Comparison of ENCODE assay signal across 23 cellular contexts in the genomic region with DNA sequence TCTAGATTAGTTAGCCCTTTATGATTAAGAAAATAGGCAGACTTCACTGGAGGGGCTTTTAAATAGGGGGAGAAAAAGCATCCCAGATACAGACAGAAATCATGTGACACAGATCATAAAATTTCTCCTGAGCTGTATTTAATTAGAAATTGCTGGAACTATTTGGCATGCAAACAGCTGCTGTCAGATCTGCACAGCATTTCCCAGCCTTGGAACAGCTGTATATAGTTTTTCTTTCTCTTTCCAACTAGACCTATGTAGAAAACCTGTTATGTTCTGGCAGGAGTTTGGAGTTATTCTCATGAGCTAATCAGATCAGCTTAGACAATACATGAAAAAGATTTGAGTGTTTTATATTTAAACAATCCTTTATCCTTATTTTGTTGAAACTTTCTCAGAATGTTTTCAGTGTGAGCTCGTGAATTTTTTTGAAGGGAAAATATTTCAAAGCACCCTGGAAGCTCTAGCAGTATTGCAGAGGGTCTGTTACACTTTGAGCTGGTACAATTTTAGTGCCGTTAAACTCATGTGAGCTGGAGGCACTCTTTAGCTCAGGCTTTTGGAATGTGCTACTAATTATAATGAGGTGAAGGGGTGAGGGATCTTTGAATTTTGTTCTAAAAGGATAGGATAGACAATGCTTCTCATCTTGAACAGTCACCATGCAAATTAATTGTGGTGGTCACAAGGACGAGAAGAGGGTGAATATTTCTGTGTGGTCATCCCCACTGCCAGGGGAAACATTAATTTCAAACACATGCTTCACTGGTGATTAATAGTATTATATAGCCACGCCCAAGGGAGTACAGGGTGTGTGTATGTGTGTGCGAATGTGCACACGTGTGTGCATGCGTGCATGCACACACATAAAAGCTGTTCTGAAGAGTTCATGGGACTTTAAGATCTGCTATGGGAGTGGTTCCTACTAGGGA.
DNase-seq lines count a peak whose midpoint lies in the region; ATAC-seq, FAIRE-seq and TF ChIP-seq lines count a peak whose summit lies in the region.
"Had no signal": no experiment of that assay in that cellular context is flagged by ENCODE, and none has a peak within 500 bp of the region (broad histone marks: within the 10 kb centered on the region; RNA-seq: fewer than 3 reads in every experiment).

No MANE protein-coding gene starts in this region.

- peaks cover 0 to 26% of the 10 kb centered on the region in 2 donors for H3K4me1 ChIP-seq in ascending aorta
- H3K4me1 ChIP-seq in transverse colon: peaks cover 0 to 3% (median 0%) of the 10 kb centered on the region in 4 donors
- no peaks in the 10 kb centered on the region for H3K4me1 ChIP-seq in small intestine (ENCODE audit: control insufficient read depth in 2 of 2, insufficient read depth in 1 of 2, low read depth in 1 of 2, low read length in 1 of 2)
- H3K4me1 ChIP-seq: HAP-1, SJSA1 had no signal

- no peak for TF ChIP-seq CTCF in ascending aorta (IDR thresholded peaks at IDR 0.05)
- TF ChIP-seq CTCF in fibroblast of villous mesenchyme (IDR thresholded peaks at IDR 0.05; ENCODE audit: insufficient read depth, low read depth, low read length): no peak
- TF ChIP-seq CTCF in mesothelial cell of epicardium (IDR thresholded peaks at IDR 0.05; ENCODE audit: unreplicated experiment): no peak
- no peak for TF ChIP-seq CTCF in transverse colon (IDR thresholded peaks at IDR 0.05)

- intact Hi-C loops in ascending aorta (cut with DNase I): loop anchor here (10.0 kb wide), 1 partner anchor 364 kb away; no protein-coding TSS in a partner anchor
- intact Hi-C loops in transverse colon (cut with DNase I; ENCODE audit: low total_unique reads): no loop called here

- no peaks in the 10 kb centered on the region for H3K27me3 ChIP-seq in ascending aorta
- no peaks in the 10 kb centered on the region for H3K27me3 ChIP-seq in transverse colon
- no peaks in the 10 kb centered on the region for H3K27me3 ChIP-seq in small intestine (ENCODE audit: control insufficient read depth in 2 of 2, insufficient read depth in 2 of 2, low read length in 2 of 2)
- H3K27me3 ChIP-seq: brain microvascular endothelial cell, SJSA1, upper lobe of left lung had no signal

- no peaks in the 10 kb centered on the region for H3K9me3 Mint-ChIP-seq in mesothelial cell of epicardium
- H3K9me3 Mint-ChIP-seq: activated CD4-positive, alpha-beta T cell treated with anti-CD3 and anti-CD28 coated beads, Interleukin-2, amount 10 ng/mL, durations not matched to agents 7 days and 5 days had no signal

- peak overlapping the region; percentile 32 to 64 for H3K27ac ChIP-seq in ascending aorta
- peak overlapping the region; percentile 43 to 68 (median 56) for H3K27ac ChIP-seq in transverse colon
- no peak overlapping the region for H3K27ac ChIP-seq in small intestine (ENCODE audit: low read depth in 1 of 2, low read length in 1 of 2)
- H3K27ac ChIP-seq: brain microvascular endothelial cell, SJSA1, upper lobe of left lung had no signal

- in situ Hi-C loops in transverse colon (cut with MboI; ENCODE audit: low pct_ligation_motif_present in 1 of 4, low pct_unique_long_range_greater_than_20kb in 1 of 4, low sequenced_read_pairs in 3 of 4): no loop called here

- H3K4me1 Mint-ChIP-seq in mesothelial cell of epicardium: peaks cover 20% of the 10 kb centered on the region
- H3K4me1 Mint-ChIP-seq: activated CD4-positive, alpha-beta T cell treated with anti-CD3 and anti-CD28 coated beads, Interleukin-2, amount 10 ng/mL, durations not matched to agents 7 days and 5 days; activated naive CD8-positive, alpha-beta T cell treated with anti-CD3 and anti-CD28 coated beads for 36 hours; memory B cell; T-helper 17 cell had no signal

- no peak for TF ChIP-seq EP300 in transverse colon (IDR thresholded peaks at IDR 0.05; ENCODE audit: low read depth)

- H3K27me3 Mint-ChIP-seq in mesothelial cell of epicardium (ENCODE audit: low read depth): peaks cover under 1% of the 10 kb centered on the region
- H3K27me3 Mint-ChIP-seq: activated CD4-positive, alpha-beta T cell treated with anti-CD3 and anti-CD28 coated beads, Interleukin-2, amount 10 ng/mL, durations not matched to agents 7 days and 5 days; activated naive CD8-positive, alpha-beta T cell treated with anti-CD3 and anti-CD28 coated beads for 36 hours; memory B cell; T-helper 17 cell had no signal

- peak overlapping the region; percentile 32 for H3K4me3 Mint-ChIP-seq in mesothelial cell of epicardium
- H3K4me3 Mint-ChIP-seq: activated CD4-positive, alpha-beta T cell treated with anti-CD3 and anti-CD28 coated beads, Interleukin-2, amount 10 ng/mL, durations not matched to agents 7 days and 5 days; activated naive CD8-positive, alpha-beta T cell treated with anti-CD3 and anti-CD28 coated beads for 36 hours; memory B cell; T-helper 17 cell had no signal

- WGBS in transverse colon (ENCODE audit: low coverage in 1 of 2), 2 donors: 20 to 50% methylated on average over 2 to 7 of the region's 7 CpGs
- WGBS in small intestine, 3 donors: 62 to 66% (median 63%) methylated on average over 7 of the region's 7 CpGs

- ATAC-seq in HG02970 (IDR thresholded peaks at IDR 0.05; ENCODE audit: low FRiP score, unreplicated experiment): no peak
- ATAC-seq: PC-3; stimulated activated naive CD8-positive, alpha-beta T cell treated with anti-CD3 and anti-CD28 coated beads, Interleukin-15, Interleukin-2, amounts not matched to agents 100 U/mL and 50 U/mL, for 24 hours; T-helper 17 cell had no signal

- no peak for DNase-seq in ascending aorta (ENCODE audit: low spot score in 2 of 2)
- DNase-seq in fibroblast of villous mesenchyme (ENCODE audit: low read depth): peak; percentile 37
- DNase-seq in mesothelial cell of epicardium (ENCODE audit: low spot score in 2 of 2, unreplicated experiment in 2 of 2): no peak
- DNase-seq in transverse colon: no peak
- DNase-seq in small intestine: no peak
- DNase-seq in HuH-7 (ENCODE audit: low spot score): no peak
- DNase-seq: activated CD4-positive, alpha-beta T cell treated with anti-CD3 and anti-CD28 coated beads, Interleukin-2, amount 10 ng/mL, durations not matched to agents 7 days and 5 days; activated naive CD8-positive, alpha-beta T cell treated with anti-CD3 and anti-CD28 coated beads for 36 hours; AML-193; brain microvascular endothelial cell; NCI-H1694; NCI-H2227 treated with DMSO at 0.1 percent for 48 hours; PC-3; stimulated activated CD4-positive, alpha-beta T cell treated with anti-CD3 and anti-CD28 coated beads, Interleukin-4, amount 100 ng/mL, for 1 hour; stimulated activated naive CD8-positive, alpha-beta T cell treated with anti-CD3 and anti-CD28 coated beads, Interleukin-15, Interleukin-2, amounts not matched to agents 100 U/mL and 50 U/mL, for 24 hours; T-helper 17 cell; upper lobe of left lung had no signal

- H3K36me3 ChIP-seq in ascending aorta (no peaks in the 10 kb centered on the region), transverse colon (no peaks in the 10 kb centered on the region), small intestine (ENCODE audit: control insufficient read depth in 2 of 2, insufficient read depth in 2 of 2, low read length in 2 of 2) (no peaks in the 10 kb centered on the region)
- H3K36me3 ChIP-seq: brain microvascular endothelial cell, HAP-1, SJSA1, upper lobe of left lung had no signal

- H3K36me3 Mint-ChIP-seq in mesothelial cell of epicardium: no peaks in the 10 kb centered on the region
- H3K36me3 Mint-ChIP-seq: activated naive CD8-positive, alpha-beta T cell treated with anti-CD3 and anti-CD28 coated beads for 36 hours; memory B cell had no signal

- FAIRE-seq in small intestine (lab: Jason Lieb, UNC): no peak
- FAIRE-seq: frontal cortex, keratinocyte had no signal

- peak overlapping the region in 1 of 2 donors; percentile 30 for H3K4me3 ChIP-seq in ascending aorta
- no peak overlapping the region for H3K4me3 ChIP-seq in fibroblast of villous mesenchyme (ENCODE audit: low read depth, low read length)
- no peak overlapping the region for H3K4me3 ChIP-seq in transverse colon
- no peak overlapping the region for H3K4me3 ChIP-seq in small intestine (ENCODE audit: low read depth in 1 of 2, low read length in 2 of 2)
- H3K4me3 ChIP-seq: HAP-1, SJSA1, upper lobe of left lung had no signal

- peak overlapping the region; percentile 64 for H3K27ac Mint-ChIP-seq in mesothelial cell of epicardium
- H3K27ac Mint-ChIP-seq: activated CD4-positive, alpha-beta T cell treated with anti-CD3 and anti-CD28 coated beads, Interleukin-2, amount 10 ng/mL, durations not matched to agents 7 days and 5 days; activated naive CD8-positive, alpha-beta T cell treated with anti-CD3 and anti-CD28 coated beads for 36 hours; memory B cell; T-helper 17 cell had no signal

- no peaks in the 10 kb centered on the region for H3K9me3 ChIP-seq in ascending aorta
- H3K9me3 ChIP-seq in transverse colon: no peaks in the 10 kb centered on the region
- H3K9me3 ChIP-seq in small intestine (ENCODE audit: control insufficient read depth, low read depth): no peaks in the 10 kb centered on the region
- H3K9me3 ChIP-seq: HAP-1, SJSA1, upper lobe of left lung had no signal

- TF ChIP-seq POLR2A in transverse colon (IDR thresholded peaks at IDR 0.05): no peak

Comparison
In these comparisons a context has a peak if more than half of its experiments do, and no peak if none do; other contexts are left out.
1. H3K27ac ChIP-seq: peak in ascending aorta (2 of 2) and transverse colon (4 of 4); none in small intestine (0 of 2).